ENCODE assay signal across 8 cellular contexts in genomic region chr19:36850646-36851442, GRCh38. TPM values are rescaled to one million over a fixed set of nuclear protein-coding genes. Genes with fewer than 3 reads are reported as not detected.
DNase-seq lines count a peak whose midpoint lies in the region; ATAC-seq, FAIRE-seq and TF ChIP-seq lines count a peak whose summit lies in the region.

Gene ZNF345, plus strand, starts transcription at chr19:36850876. Its CDS starts 25,955 bp downstream, at chr19:36876831.

- no peaks in the 10 kb centered on the region for H3K27me3 ChIP-seq in PC-9 (ENCODE audit: insufficient read depth, low read depth)
- no peaks in the 10 kb centered on the region for H3K27me3 ChIP-seq in esophagus squamous epithelium
- no peaks in the 10 kb centered on the region for H3K27me3 ChIP-seq in muscle layer of colon (ENCODE audit: control insufficient read depth in 1 of 2, insufficient read depth in 2 of 2, low read length in 2 of 2)

- DNase-seq in D721Med (ENCODE audit: insufficient read length, low spot score) (peak; percentile 64), PC-9 (peak; percentile 84 to 90), esophagus squamous epithelium (lab: John Stamatoyannopoulos, UW) (peak; percentile 67)
- DNase-seq in Jurkat, Clone E6-1 (ENCODE audit: low read depth, low spot score): peak; percentile 92
- peak; percentile 87 to 88 for DNase-seq in activated T-cell treated with anti-CD3 and anti-CD28 coated beads, Interleukin-2, amount 50 U/mL, for 48 hours
- peak; percentile 84 for DNase-seq in stimulated activated CD8-positive, alpha-beta memory T cell treated with anti-CD3 and anti-CD28 coated beads, Interleukin-4, amount 100 ng/mL, for 48 hours

- peak within 1 kb of the TSS; percentile 97 for H3K4me3 ChIP-seq in Jurkat, Clone E6-1 (ENCODE audit: low read length)
- H3K4me3 ChIP-seq in PC-9 (peak within 1 kb of the TSS; percentile 98), esophagus squamous epithelium (peak within 1 kb of the TSS; percentile 60 to 93 (median 76)), muscle layer of colon (ENCODE audit: low read depth in 1 of 2, low read length in 2 of 2) (peak within 1 kb of the TSS; percentile 75 to 100)

- POLR2A ChIA-PET in PC-9 (lab: Charles Lee; ENCODE audit: unreplicated experiment): interaction anchor here (0.5 to 1.2 kb wide), 7 partner anchors 13 to 931 kb away, joined by 4 to 23 read pairs (median 10); partner anchors contain the start of genes ZNF260, ZNF527, ZNF529 and ZNF790

- H2AFZ ChIP-seq in PC-9: peak within 1 kb of the TSS; percentile 97

- no peak for FAIRE-seq in D721Med (lab: Jason Lieb, UNC)

- H3K79me2 ChIP-seq in PC-9 (ENCODE audit: low read depth): peaks cover 11% of the 10 kb centered on the region

- peaks cover 37% of the 10 kb centered on the region for H3K9me3 ChIP-seq in PC-9 (ENCODE audit: insufficient read depth, low read depth)
- H3K9me3 ChIP-seq in esophagus squamous epithelium: peaks cover 0 to 25% (median 7%) of the 10 kb centered on the region in 3 donors
- H3K9me3 ChIP-seq in muscle layer of colon (ENCODE audit: low read length): peaks cover 7% of the 10 kb centered on the region

- H3K27ac ChIP-seq in PC-9 (0 out of 2 replicates have a peak within 1 kb of the TSS, but pooled peaks have one; percentile 1), esophagus squamous epithelium (peak within 1 kb of the TSS; percentile 79 to 95 (median 94)), muscle layer of colon (ENCODE audit: low read depth, low read length) (peak within 1 kb of the TSS; percentile 80)

- no peaks in the 10 kb centered on the region for H3K9me2 ChIP-seq in PC-9 (ENCODE audit: insufficient read depth)

- H3K4me1 ChIP-seq in PC-9 (replicated peaks; ENCODE audit: insufficient read depth): peaks cover 11% of the 10 kb centered on the region; the same call in 1 of the 2 replicates
- peaks cover 0 to 25% (median 11%) of the 10 kb centered on the region in 3 donors for H3K4me1 ChIP-seq in esophagus squamous epithelium
- peaks cover 13% of the 10 kb centered on the region for H3K4me1 ChIP-seq in muscle layer of colon (ENCODE audit: insufficient read depth, low read length)

- H3F3A ChIP-seq in PC-9 (ENCODE audit: insufficient read depth, low read depth): no peaks in the 10 kb centered on the region

- peak in 1 of 4 donors; percentile 30 for TF ChIP-seq POLR2A in esophagus squamous epithelium (IDR thresholded peaks at IDR 0.05)

- TSS peak; percentile 67 for BruUV-seq in PC-9 (replicated peaks; lab: Mats Ljungman, UMichigan)

- H4K20me1 ChIP-seq in PC-9 (ENCODE audit: insufficient read depth): no peaks in the 10 kb centered on the region

- peak; percentile 82 for ATAC-seq in GM21528 (IDR thresholded peaks at IDR 0.05; ENCODE audit: low FRiP score, unreplicated experiment)

- peaks cover 44% of the 10 kb centered on the region for H3K36me3 ChIP-seq in PC-9 (ENCODE audit: low read depth)
- peaks cover 0 to 48% (median under 1%) of the 10 kb centered on the region in 3 donors for H3K36me3 ChIP-seq in esophagus squamous epithelium
- H3K36me3 ChIP-seq in muscle layer of colon (ENCODE audit: insufficient read depth, low read length): peaks cover 4% of the 10 kb centered on the region

- intact Hi-C loops in PC-9 (cut with micrococcal nuclease; ENCODE audit: unreplicated experiment): loop anchor here (1.0 to 2.0 kb wide), 7 partner anchors 13 to 637 kb away; partner anchors contain the start of genes ZNF260, ZNF420, ZNF565 and ZNF567
- intact Hi-C loops in esophagus squamous epithelium (cut with DNase I): no loop called here

- CTCF ChIA-PET in PC-9 (lab: Charles Lee): interaction anchor here (0.5 to 0.8 kb wide), 2 partner anchors 10 to 520 kb away, joined by 3 to 16 read pairs; partner anchors contain the start of gene ZNF527

- H3K9ac ChIP-seq in muscle layer of colon (ENCODE audit: low read length): peak within 1 kb of the TSS; percentile 83

- H3K4me2 ChIP-seq in PC-9: peak within 1 kb of the TSS; percentile 95

- WGBS in esophagus squamous epithelium, 2 donors: 0 to 2% methylated on average over 29 to 34 of the region's 42 CpGs

- TF ChIP-seq CTCF in D721Med (IDR thresholded peaks at IDR 0.05; ENCODE audit: insufficient read depth, missing control alignments) (no peak), PC-9 (conservative IDR thresholded peaks at IDR 0.05) (no peak), esophagus squamous epithelium (IDR thresholded peaks at IDR 0.05) (no peak)

RNA-seq across cellular contexts. Expression of gene ZNF345, which starts in this region (rescaled TPM):
- polyA plus RNA-seq in Jurkat, Clone E6-1 (2012; ENCODE audit: insufficient read depth, insufficient read length): 2.9 TPM
- total RNA-seq in PC-9 (2021) (7.1 and 8.2 TPM in 2 replicates), esophagus squamous epithelium (10 to 100 TPM in 1 of 4 donors, 1 to 10 TPM in 2, under 1 TPM in 1; 0.87 to 10.3 (median 1.4) TPM)

Comparison
In these comparisons a context has a peak if more than half of its experiments do, and no peak if none do; other contexts are left out.
1. Peak in every context shown above with its lines: DNase-seq, ATAC-seq, H3K4me3 ChIP-seq and H3K27ac ChIP-seq.
2. H3K27ac ChIP-seq: peak in every context shown above with its lines; median percentile 94 in esophagus squamous epithelium; 80 in muscle layer of colon; 1 in PC-9.